Comparison of ENCODE assay signal across 8 cellular contexts in genomic region chr15:75738647-75739325, GRCh38. TPM values are rescaled to one million over a fixed set of nuclear protein-coding genes. Genes with fewer than 3 reads are reported as not detected.
A peak's percentile ranks its signal among the peaks of the same experiment; 100 is the strongest.
DNase-seq lines count a peak whose midpoint lies in the region; ATAC-seq and TF ChIP-seq lines count a peak whose summit lies in the region.

No MANE protein-coding gene starts in this region.

- H3K9me3 ChIP-seq in psoas muscle: no peaks in the 10 kb centered on the region

- no peaks in the 10 kb centered on the region for H3K27me3 ChIP-seq in psoas muscle (ENCODE audit: insufficient read depth in 3 of 3, low read length in 2 of 3)

- H3K36me3 Mint-ChIP-seq in T-helper 1 cell treated with Interleukin-12 subunit alpha and Interleukin-12 subunit beta and Interleukin-4 antibody, amounts not matched to agents 30 μg/mL and 1 μg/mL, for 36 hours (ENCODE audit: low read depth): no peaks in the 10 kb centered on the region

- H3K4me1 Mint-ChIP-seq in T-helper 1 cell treated with Interleukin-12 subunit alpha and Interleukin-12 subunit beta and Interleukin-4 antibody, amounts not matched to agents 30 μg/mL and 1 μg/mL, for 36 hours (ENCODE audit: low read depth): peaks cover 3% of the 10 kb centered on the region

- H3K4me1 ChIP-seq in psoas muscle (no peaks in the 10 kb centered on the region), urinary bladder (ENCODE audit: insufficient read depth) (no peaks in the 10 kb centered on the region)

- no peak for TF ChIP-seq CTCF in GM13976 (IDR thresholded peaks at IDR 0.05; ENCODE audit: borderline replicate concordance, control extremely low read depth, extremely low read depth, insufficient read depth, missing control alignments)
- no peak for TF ChIP-seq CTCF in psoas muscle (IDR thresholded peaks at IDR 0.05)

- no peaks in the 10 kb centered on the region for H3K9me3 Mint-ChIP-seq in T-helper 1 cell treated with Interleukin-12 subunit alpha and Interleukin-12 subunit beta and Interleukin-4 antibody, amounts not matched to agents 30 μg/mL and 1 μg/mL, for 36 hours

- H3K27ac Mint-ChIP-seq in T-helper 1 cell treated with Interleukin-12 subunit alpha and Interleukin-12 subunit beta and Interleukin-4 antibody, amounts not matched to agents 30 μg/mL and 1 μg/mL, for 36 hours: no peak overlapping the region

- H3K4me3 ChIP-seq in psoas muscle: peak overlapping the region; percentile 79
- H3K4me3 ChIP-seq in urinary bladder (ENCODE audit: low read depth, low read length): peak overlapping the region; percentile 60

- H3K27ac ChIP-seq in psoas muscle (no peak overlapping the region), urinary bladder (ENCODE audit: low read depth) (no peak overlapping the region)

- peak; percentile 100 for DNase-seq in GM13976 (ENCODE audit: low spot score)
- peak; percentile 75 for DNase-seq in NCI-H146 treated with DMSO at 0.1 percent for 48 hours (lab: John Stamatoyannopoulos, UW; ENCODE audit: unreplicated experiment)
- DNase-seq in amygdala (lab: John Stamatoyannopoulos, UW): peak in 55 of 56 donors; percentile 20 to 94 (median 78)
- peak; percentile 97 for DNase-seq in left ventricle myocardium superior
- peak; percentile 94 to 96 for DNase-seq in psoas muscle

- H3K27me3 Mint-ChIP-seq in T-helper 1 cell treated with Interleukin-12 subunit alpha and Interleukin-12 subunit beta and Interleukin-4 antibody, amounts not matched to agents 30 μg/mL and 1 μg/mL, for 36 hours (ENCODE audit: low read depth): peaks cover 44% of the 10 kb centered on the region

- peak overlapping the region; percentile 91 for H3K4me3 Mint-ChIP-seq in T-helper 1 cell treated with Interleukin-12 subunit alpha and Interleukin-12 subunit beta and Interleukin-4 antibody, amounts not matched to agents 30 μg/mL and 1 μg/mL, for 36 hours

- intact Hi-C loops in left ventricle myocardium superior (cut with micrococcal nuclease): loop anchor here (10.0 kb wide), 1 partner anchor 66 kb away; no protein-coding TSS in a partner anchor
- intact Hi-C loops in psoas muscle (cut with DNase I): no loop called here

- H3K36me3 ChIP-seq in psoas muscle (ENCODE audit: insufficient read depth in 1 of 2, low read depth in 1 of 2) (no peaks in the 10 kb centered on the region), urinary bladder (ENCODE audit: insufficient read depth) (no peaks in the 10 kb centered on the region)

- ATAC-seq in HG02870 (IDR thresholded peaks at IDR 0.05; ENCODE audit: unreplicated experiment) (peak; percentile 87), left ventricle myocardium superior (peak; percentile 99), psoas muscle (peak; percentile 97 to 99 (median 98))

- WGBS in psoas muscle, 3 donors: 7 to 8% (median 8%) methylated on average over 44 to 54 of the region's 54 CpGs
- 7% methylated on average over 54 of the region's 54 CpGs for WGBS in urinary bladder

- in situ Hi-C loops in GM13976 (cut with MboI; ENCODE audit: low sequenced_read_pairs, unreplicated experiment): no loop called here

RNA-seq across cellular contexts. Expression of gene CSPG4, which starts 26.1 kb away (rescaled TPM):
- total RNA-seq in left ventricle myocardium superior: 5.2 TPM
- total RNA-seq in psoas muscle: 10 to 100 TPM; 15.8 to 49.5 (median 34.0) TPM
- 10 to 100 TPM in 2 of 3 donors, 1 to 10 TPM in 1; 8.1 to 15.9 (median 10.6) TPM for polyA plus RNA-seq in psoas muscle
- total RNA-seq in urinary bladder: 30.6 TPM
- 63.8 TPM for polyA plus RNA-seq in urinary bladder
